10 cellular contexts compared by ENCODE assay signal in the genomic region with DNA sequence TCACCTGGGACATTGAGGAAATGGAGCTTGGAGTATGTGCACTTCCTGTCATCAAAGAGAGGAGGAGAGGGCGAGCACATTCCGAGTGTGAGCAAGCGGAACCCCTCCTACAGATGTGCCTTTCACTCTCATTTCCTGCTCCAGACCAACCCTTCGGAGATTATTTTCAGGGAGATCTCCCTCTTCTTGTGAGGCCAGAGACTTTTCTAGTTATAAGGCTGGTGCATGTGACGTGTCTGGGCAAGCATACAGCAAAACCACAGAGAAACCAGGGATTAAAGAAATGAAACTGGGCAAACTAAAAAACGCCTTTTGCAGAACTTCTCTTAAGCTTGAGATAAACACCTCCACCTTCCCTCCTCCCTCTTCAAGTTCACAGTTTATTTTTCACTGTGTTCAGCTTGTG.
DNase-seq lines count a peak whose midpoint lies in the region; ATAC-seq, FAIRE-seq and TF ChIP-seq lines count a peak whose summit lies in the region.
"Had no signal": no experiment of that assay in that cellular context is flagged by ENCODE, and none has a peak within 500 bp of the region (broad histone marks: within the 10 kb centered on the region; RNA-seq: fewer than 3 reads in every experiment).

No MANE protein-coding gene starts in this region.

- WGBS in heart right ventricle, 2 donors, result 40 to 62% methylated on average over 6 of the region's 6 CpGs

- no peaks in the 10 kb centered on the region for H3K27me3 Mint-ChIP-seq in activated B cell treated with CpG ODN at 0.5 μM for 24 hours
- H3K27me3 Mint-ChIP-seq in effector memory CD8-positive, alpha-beta T cell, result no peaks in the 10 kb centered on the region
- H3K27me3 Mint-ChIP-seq: T-helper 17 cell had no signal

- H3K9me3 ChIP-seq in heart right ventricle (no peaks in the 10 kb centered on the region), right atrium auricular region (no peaks in the 10 kb centered on the region)

- intact Hi-C loops in heart right ventricle (cut with DNase I) (loop anchor here in 3 of 10 donors (10.0 kb wide), 2 partner anchors 122 to 568 kb away; no protein-coding TSS in a partner anchor), activated B cell treated with CpG ODN at 0.5 μM for 24 hours (cut with micrococcal nuclease) (loop anchor here (10.0 kb wide), 1 partner anchor 428 kb away; no protein-coding TSS in a partner anchor)

- H3K9me3 Mint-ChIP-seq in activated B cell treated with CpG ODN at 0.5 μM for 24 hours, result no peaks in the 10 kb centered on the region
- peaks cover 9 to 23% of the 10 kb centered on the region in 2 donors for H3K9me3 Mint-ChIP-seq in effector memory CD8-positive, alpha-beta T cell

- H3K36me3 Mint-ChIP-seq in activated B cell treated with CpG ODN at 0.5 μM for 24 hours (ENCODE audit: low read depth), result no peaks in the 10 kb centered on the region
- peaks cover 3% of the 10 kb centered on the region for H3K36me3 Mint-ChIP-seq in effector memory CD8-positive, alpha-beta T cell (ENCODE audit: insufficient read depth)

- H3K27ac ChIP-seq in heart right ventricle, result peak overlapping the region in 6 of 10 donors; percentile 26 to 71 (median 68)
- H3K27ac ChIP-seq in right atrium auricular region, result no peak overlapping the region

- H3K4me3 ChIP-seq in heart right ventricle (no peak overlapping the region), right atrium auricular region (no peak overlapping the region)

- no peak for FAIRE-seq in urothelium cell line (lab: Jason Lieb, UNC)
- no peak for FAIRE-seq in GM19239 (lab: Jason Lieb, UNC)

- H3K27ac Mint-ChIP-seq in activated B cell treated with CpG ODN at 0.5 μM for 24 hours, result peak overlapping the region; percentile 66
- no peak overlapping the region for H3K27ac Mint-ChIP-seq in effector memory CD8-positive, alpha-beta T cell
- H3K27ac Mint-ChIP-seq: T-helper 17 cell had no signal

- peaks cover 19% of the 10 kb centered on the region for H3K4me1 Mint-ChIP-seq in activated B cell treated with CpG ODN at 0.5 μM for 24 hours
- H3K4me1 Mint-ChIP-seq in effector memory CD8-positive, alpha-beta T cell (ENCODE audit: low read depth in 2 of 2), result no peaks in the 10 kb centered on the region
- H3K4me1 Mint-ChIP-seq: T-helper 17 cell had no signal

- peak overlapping the region; percentile 70 for H3K4me3 Mint-ChIP-seq in activated B cell treated with CpG ODN at 0.5 μM for 24 hours
- no peak overlapping the region for H3K4me3 Mint-ChIP-seq in effector memory CD8-positive, alpha-beta T cell
- H3K4me3 Mint-ChIP-seq: T-helper 17 cell had no signal

- CTCF ChIA-PET in activated B cell treated with CpG ODN at 0.5 μM for 24 hours (lab: Charles Lee), result no interaction called here

- TF ChIP-seq CTCF in heart right ventricle (IDR thresholded peaks at IDR 0.05) (peak in 5 of 9 donors; percentile 13 to 34 (median 14)), right atrium auricular region (IDR thresholded peaks at IDR 0.05) (peak in 1 of 2 donors; percentile 19), activated B cell treated with CpG ODN at 0.5 μM for 24 hours (IDR thresholded peaks at IDR 0.05) (no peak)

- POLR2A ChIA-PET in activated B cell treated with CpG ODN at 0.5 μM for 24 hours (lab: Charles Lee), result interaction anchor here (0.6 kb wide), 1 partner anchor 410 kb away, joined by 4 read pairs; no protein-coding TSS in a partner anchor

- H3K36me3 ChIP-seq in heart right ventricle (no peaks in the 10 kb centered on the region), right atrium auricular region (no peaks in the 10 kb centered on the region)

- peak in 5 of 8 donors; percentile 22 to 63 (median 52) for ATAC-seq in heart right ventricle
- ATAC-seq in activated B cell treated with CpG ODN at 0.5 μM for 24 hours (ENCODE audit: low read depth), result peak; percentile 50
- ATAC-seq in effector memory CD8-positive, alpha-beta T cell (replicated peaks), result no peak
- no peak for ATAC-seq in HG03159 (IDR thresholded peaks at IDR 0.05; ENCODE audit: unreplicated experiment)
- ATAC-seq: T-helper 17 cell had no signal

- DNase-seq in heart right ventricle (peak in 1 of 2 donors; percentile 13), right atrium auricular region (ENCODE audit: low spot score) (no peak), activated B cell treated with CpG ODN at 0.5 μM for 24 hours (no peak), iPS-NIHi7 (ENCODE audit: extremely low spot score) (peak; percentile 19), urothelium cell line (ENCODE audit: low spot score) (peak; percentile 6), GM19239 (ENCODE audit: insufficient read length, low spot score) (no peak)
- no peak for DNase-seq in effector memory CD8-positive, alpha-beta T cell
- DNase-seq: NCI-H1417 treated with DMSO at 0.1 percent for 48 hours, T-helper 17 cell had no signal

- H3K27me3 ChIP-seq in heart right ventricle, result no peaks in the 10 kb centered on the region
- H3K27me3 ChIP-seq in right atrium auricular region, result no peaks in the 10 kb centered on the region

- peaks cover 0 to 34% (median 18%) of the 10 kb centered on the region in 9 donors for H3K4me1 ChIP-seq in heart right ventricle
- peaks cover 0 to 21% of the 10 kb centered on the region in 2 donors for H3K4me1 ChIP-seq in right atrium auricular region

Comparison
In these comparisons a context has a peak if more than half of its experiments do, and no peak if none do; other contexts are left out.
1. H3K27ac ChIP-seq: peak in heart right ventricle (6 of 10); none in right atrium auricular region (0 of 2).
2. ATAC-seq: peak in heart right ventricle (5 of 8) and activated B cell treated with CpG ODN at 0.5 μM for 24 hours (single experiment); none in effector memory CD8-positive, alpha-beta T cell (single experiment) and HG03159 (single experiment).
3. DNase-seq: peak in iPS-NIHi7 (single experiment) and urothelium cell line (single experiment); none in right atrium auricular region (single experiment), activated B cell treated with CpG ODN at 0.5 μM for 24 hours (single experiment), GM19239 (single experiment) and effector memory CD8-positive, alpha-beta T cell (0 of 3).